Comparison of ENCODE assay signal across 15 cellular contexts in the genomic region with DNA sequence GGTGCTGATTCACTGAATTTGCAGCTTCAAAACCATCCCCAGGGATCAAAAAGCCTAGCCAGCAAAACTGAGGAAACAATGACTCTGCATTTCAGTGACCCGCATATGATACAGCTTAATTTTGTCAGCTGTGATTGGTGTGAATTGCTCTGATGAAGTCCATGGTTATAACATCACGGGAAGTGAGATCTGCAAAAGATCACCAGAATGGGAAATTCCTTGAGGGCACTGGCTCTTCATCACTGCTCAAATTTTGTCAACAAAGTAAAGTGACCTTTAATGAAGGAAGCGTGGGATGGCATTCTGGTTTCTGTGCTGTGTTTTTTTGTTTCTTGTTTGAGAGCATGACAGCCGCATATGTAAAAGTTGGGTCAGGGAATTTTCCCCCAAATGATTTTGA.
"Had no signal": no experiment of that assay in that cellular context is flagged by ENCODE, and none has a peak within 500 bp of the region (broad histone marks: within the 10 kb centered on the region; RNA-seq: fewer than 3 reads in every experiment).

No MANE protein-coding gene starts in this region.

- H3K4me3 ChIP-seq: cardiac muscle cell, SK-N-MC, tibial nerve, uterus had no signal

- H3K36me3 ChIP-seq: cardiac muscle cell, tibial nerve, uterus had no signal

- H3K27me3 ChIP-seq: cardiac muscle cell, tibial nerve, uterus had no signal

- DNase-seq: activated CD4-positive, alpha-beta T cell treated with anti-CD3 and anti-CD28 coated beads, Interleukin-2, amount 10 ng/mL, durations not matched to agents 24 days and 14 days; activated naive CD4-positive, alpha-beta T cell treated with anti-CD3 and anti-CD28 coated beads, Interleukin-2, amount 10 ng/mL, durations not matched to agents 7 days and 5 days; foreskin melanocyte; kidney glomerular epithelial cell; nucleus accumbens; posterior cingulate gyrus; retina; T-helper 1 cell; uterus had no signal

- H3K27ac ChIP-seq: cardiac muscle cell, epithelial cell of prostate, SK-N-MC, tibial nerve, uterus, VCaP had no signal

- H3K9me3 ChIP-seq: tibial nerve, uterus had no signal

- H3K27ac Mint-ChIP-seq: activated CD4-positive, alpha-beta T cell treated with anti-CD3 and anti-CD28 coated beads, Interleukin-2, amount 10 ng/mL, durations not matched to agents 24 days and 14 days; activated naive CD4-positive, alpha-beta T cell treated with anti-CD3 and anti-CD28 coated beads, Interleukin-2, amount 10 ng/mL, durations not matched to agents 7 days and 5 days; nephron had no signal

- H3K27me3 Mint-ChIP-seq: activated CD4-positive, alpha-beta T cell treated with anti-CD3 and anti-CD28 coated beads, Interleukin-2, amount 10 ng/mL, durations not matched to agents 24 days and 14 days; activated naive CD4-positive, alpha-beta T cell treated with anti-CD3 and anti-CD28 coated beads, Interleukin-2, amount 10 ng/mL, durations not matched to agents 7 days and 5 days had no signal

- H3K4me1 ChIP-seq: tibial nerve, uterus had no signal

- H3K4me1 Mint-ChIP-seq: activated CD4-positive, alpha-beta T cell treated with anti-CD3 and anti-CD28 coated beads, Interleukin-2, amount 10 ng/mL, durations not matched to agents 24 days and 14 days; activated naive CD4-positive, alpha-beta T cell treated with anti-CD3 and anti-CD28 coated beads, Interleukin-2, amount 10 ng/mL, durations not matched to agents 7 days and 5 days; nephron had no signal

- H3K36me3 Mint-ChIP-seq: activated naive CD4-positive, alpha-beta T cell treated with anti-CD3 and anti-CD28 coated beads, Interleukin-2, amount 10 ng/mL, durations not matched to agents 7 days and 5 days had no signal

- H3K4me3 Mint-ChIP-seq: activated CD4-positive, alpha-beta T cell treated with anti-CD3 and anti-CD28 coated beads, Interleukin-2, amount 10 ng/mL, durations not matched to agents 24 days and 14 days; activated naive CD4-positive, alpha-beta T cell treated with anti-CD3 and anti-CD28 coated beads, Interleukin-2, amount 10 ng/mL, durations not matched to agents 7 days and 5 days; nephron had no signal
